In genomic region chr18:46343940-46344372, GRCh38 we compare ENCODE assay signal across 7 cellular contexts.
DNase-seq lines count a peak whose midpoint lies in the region; ATAC-seq and TF ChIP-seq lines count a peak whose summit lies in the region.

No MANE protein-coding gene starts in this region.

- H3K9me3 Mint-ChIP-seq in memory B cell: no peaks in the 10 kb centered on the region

- H3K36me3 Mint-ChIP-seq in memory B cell: no peaks in the 10 kb centered on the region

- H3K27ac Mint-ChIP-seq in memory B cell: peak overlapping the region; percentile 51

- ATAC-seq in GM18907 (IDR thresholded peaks at IDR 0.05; ENCODE audit: unreplicated experiment) (peak; percentile 90), HG02798 (IDR thresholded peaks at IDR 0.05; ENCODE audit: poor library complexity, unreplicated experiment) (peak; percentile 74), memory B cell (ENCODE audit: low read depth) (peak; percentile 78), omental fat pad (ENCODE audit: low FRiP score) (no peak)

- H3K4me1 Mint-ChIP-seq in memory B cell: peaks cover 15% of the 10 kb centered on the region

- H3K4me3 Mint-ChIP-seq in memory B cell: peak overlapping the region; percentile 59

- peaks cover 4% of the 10 kb centered on the region for H3K27me3 Mint-ChIP-seq in memory B cell

- TF ChIP-seq CTCF in omental fat pad (IDR thresholded peaks at IDR 0.05): no peak

- DNase-seq in NCI-H2196 (lab: John Stamatoyannopoulos, UW; ENCODE audit: unreplicated experiment) (peak; percentile 59), memory B cell (ENCODE audit: low spot score in 2 of 2) (peak; percentile 2 to 17), omental fat pad (ENCODE audit: low spot score) (no peak), OCI-M2 (lab: John Stamatoyannopoulos, UW; ENCODE audit: unreplicated experiment) (no peak)
- DNase-seq in activated effector memory CD4-positive, alpha-beta T cell treated with anti-CD3 and anti-CD28 coated beads, Interleukin-2, amount 50 U/mL, for 16 hours: peak; percentile 76

Comparison
In these comparisons a context has a peak if more than half of its experiments do, and no peak if none do; other contexts are left out.
1. DNase-seq: peak in NCI-H2196 (single experiment), activated effector memory CD4-positive, alpha-beta T cell treated with anti-CD3 and anti-CD28 coated beads, Interleukin-2, amount 50 U/mL, for 16 hours (single experiment) and memory B cell (2 of 2); none in omental fat pad (single experiment) and OCI-M2 (single experiment).